In genomic region chr13:97953376-97953970, GRCh38 we compare ENCODE assay signal across 12 cellular contexts. TPM values are rescaled to one million over a fixed set of nuclear protein-coding genes. Genes with fewer than 3 reads are reported as not detected.
DNase-seq lines count a peak whose midpoint lies in the region; ATAC-seq lines count a peak whose summit lies in the region.
"Had no signal": no experiment of that assay in that cellular context is flagged by ENCODE, and none has a peak within 500 bp of the region (broad histone marks: within the 10 kb centered on the region; RNA-seq: fewer than 3 reads in every experiment).

IPO5 (plus strand) TSS chr13:97953675; CDS start chr13:97976697, 23,022 bp downstream.

- peaks cover 9% of the 10 kb centered on the region for H3K9me3 ChIP-seq in mesenchymal stem cell (ENCODE audit: control insufficient read depth, low read length)
- H3K9me3 ChIP-seq: BE2C had no signal

- CTCF ChIA-PET in activated CD8-positive, alpha-beta memory T cell treated with anti-CD3 and anti-CD28 coated beads for 36 hours (lab: Charles Lee): no interaction called here

- H3K27ac ChIP-seq in mesenchymal stem cell (ENCODE audit: low read length, poor library complexity, severe bottlenecking): no peak within 1 kb of the TSS

- no peak within 1 kb of the TSS for H2AK5ac ChIP-seq in mesenchymal stem cell (ENCODE audit: low read length, severe bottlenecking)

- H4K91ac ChIP-seq in mesenchymal stem cell (ENCODE audit: low read length): no peak within 1 kb of the TSS

- peak within 1 kb of the TSS; percentile 24 for H4K8ac ChIP-seq in mesenchymal stem cell (ENCODE audit: low read length)

- no peak within 1 kb of the TSS for H3K14ac ChIP-seq in mesenchymal stem cell (ENCODE audit: low read length in 2 of 2)

- 86% methylated on average over 10 of the region's 10 CpGs for WGBS in mesenchymal stem cell

- no peak within 1 kb of the TSS for H2AFZ ChIP-seq in mesenchymal stem cell (ENCODE audit: low read depth, low read length)

- no peak within 1 kb of the TSS for H3K23ac ChIP-seq in mesenchymal stem cell (ENCODE audit: low read length in 2 of 2)

- H2BK15ac ChIP-seq in mesenchymal stem cell (ENCODE audit: low read depth, poor library complexity, severe bottlenecking): no peak within 1 kb of the TSS

- H3K36me3 ChIP-seq in mesenchymal stem cell (ENCODE audit: control insufficient read depth in 1 of 2, insufficient read depth in 2 of 2, low read depth in 1 of 2, low read length in 2 of 2): no peaks in the 10 kb centered on the region
- H3K36me3 ChIP-seq: BE2C had no signal

- no peak within 1 kb of the TSS for H3K18ac ChIP-seq in mesenchymal stem cell (ENCODE audit: low read depth in 1 of 2, low read length in 2 of 2)

- H3K4ac ChIP-seq in mesenchymal stem cell (ENCODE audit: low read depth in 1 of 2, low read length in 2 of 2): no peak within 1 kb of the TSS

- H3K4me2 ChIP-seq in mesenchymal stem cell (ENCODE audit: low read length, poor library complexity, severe bottlenecking): no peak within 1 kb of the TSS

- no peak within 1 kb of the TSS for H2BK5ac ChIP-seq in mesenchymal stem cell (ENCODE audit: low read depth, low read length, poor library complexity, severe bottlenecking)

- no peak within 1 kb of the TSS for H3K9ac ChIP-seq in mesenchymal stem cell (ENCODE audit: low read length)

- H3K79me1 ChIP-seq in mesenchymal stem cell (replicated peaks; ENCODE audit: low read length, poor library complexity, severe bottlenecking): no peaks in the 10 kb centered on the region

- DNase-seq in activated CD8-positive, alpha-beta memory T cell treated with anti-CD3 and anti-CD28 coated beads, Interleukin-2, amount 50 U/mL, for 4 hours: no peak
- DNase-seq in dermis microvascular lymphatic vessel endothelial cell (ENCODE audit: low read depth in 2 of 2) (no peak), mesenchymal stem cell (no peak), ureter (ENCODE audit: low spot score) (no peak)
- DNase-seq in stimulated activated CD4-positive, alpha-beta T cell treated with anti-CD3 and anti-CD28 coated beads, Interleukin-2, amount 100 ng/mL, for 24 hours: no peak
- DNase-seq: activated T-cell treated with anti-CD3 and anti-CD28 coated beads for 4 hours, BE2C, NCI-H2029, substantia nigra had no signal

- POLR2A ChIA-PET in activated CD8-positive, alpha-beta memory T cell treated with anti-CD3 and anti-CD28 coated beads for 36 hours (lab: Charles Lee): no interaction called here

- H3K4me1 ChIP-seq in mesenchymal stem cell (ENCODE audit: control insufficient read depth, insufficient read depth, low read depth, low read length): peaks cover 3% of the 10 kb centered on the region
- H3K4me1 ChIP-seq: BE2C had no signal

- ATAC-seq in GM18858 (IDR thresholded peaks at IDR 0.05; ENCODE audit: unreplicated experiment): no peak
- no peak for ATAC-seq in HG03097 (IDR thresholded peaks at IDR 0.05; ENCODE audit: low FRiP score, unreplicated experiment)

- H2BK12ac ChIP-seq in mesenchymal stem cell (ENCODE audit: low read length in 2 of 2): no peak within 1 kb of the TSS

- no peak within 1 kb of the TSS for H3K4me3 ChIP-seq in mesenchymal stem cell (ENCODE audit: insufficient read depth in 1 of 2, low read depth in 1 of 2, low read length in 2 of 2)

- H2BK120ac ChIP-seq in mesenchymal stem cell (ENCODE audit: low read depth, low read length): no peak within 1 kb of the TSS

- H3K27me3 ChIP-seq in mesenchymal stem cell (ENCODE audit: control insufficient read depth in 1 of 2, insufficient read depth in 1 of 2, low read length in 2 of 2): no peaks in the 10 kb centered on the region
- H3K27me3 ChIP-seq: BE2C had no signal

RNA-seq across cellular contexts. Expression of gene IPO5, which starts in this region (rescaled TPM):
- 100 to 1,000 TPM; 243 to 258 TPM for total RNA-seq in activated CD8-positive, alpha-beta memory T cell treated with anti-CD3 and anti-CD28 coated beads for 36 hours
- total RNA-seq in dermis microvascular lymphatic vessel endothelial cell: 140 and 150 TPM in 2 replicates
- polyA plus RNA-seq in mesenchymal stem cell (2013, experiment 1 of 2): 70.6 TPM
- 71.2 TPM for polyA plus RNA-seq in mesenchymal stem cell (2013, experiment 2 of 2)
- total RNA-seq in ureter: 119 TPM
